ENCODE assay signal across 10 cellular contexts in the genomic region with DNA sequence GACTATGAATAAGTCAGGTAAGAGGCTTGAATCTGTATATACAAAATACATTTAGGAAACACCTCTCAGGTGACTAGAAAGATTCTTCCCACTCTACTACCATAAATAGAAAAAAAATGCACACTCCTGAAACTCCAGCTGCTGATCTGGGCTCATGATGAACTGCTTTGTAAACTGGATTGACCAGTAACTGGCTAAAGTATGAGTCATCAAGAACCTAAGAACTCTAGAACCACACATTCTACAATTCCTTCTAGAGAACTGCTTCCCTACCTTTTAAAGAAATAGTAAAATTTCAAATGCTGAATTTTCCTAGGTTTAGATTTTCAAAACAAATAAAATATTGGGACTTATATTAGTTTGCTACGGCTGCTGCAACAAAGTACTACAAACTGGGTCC. TPM values are rescaled to one million over a fixed set of nuclear protein-coding genes. Genes with fewer than 3 reads are reported as not detected.
DNase-seq lines count a peak whose midpoint lies in the region; ATAC-seq, FAIRE-seq and TF ChIP-seq lines count a peak whose summit lies in the region.
"Had no signal": no experiment of that assay in that cellular context is flagged by ENCODE, and none has a peak within 500 bp of the region (broad histone marks: within the 10 kb centered on the region; RNA-seq: fewer than 3 reads in every experiment).

No MANE protein-coding gene starts in this region.

- TF ChIP-seq POLR2A in H54 (IDR thresholded peaks at IDR 0.05; ENCODE audit: low read depth, low read length) = no peak

- DNase-seq in CD14-positive monocyte (ENCODE audit: low spot score) (no peak), H54 (ENCODE audit: insufficient read length, low spot score) (peak; percentile 9), left lobe of liver (ENCODE audit: low spot score) (no peak), A673 (ENCODE audit: low spot score) (no peak)
- no peak for DNase-seq in activated T-helper 2 cell treated with anti-CD3 and anti-CD28 coated beads, Interferon-gamma antibody, Interleukin-2, Interleukin-4, amounts not matched to agents 10 μg/mL and 5 μg/mL and 100 μg/mL, durations not matched to agents 14 hours and 24 hours and 36 hours (ENCODE audit: low spot score)
- DNase-seq in stimulated activated CD4-positive, alpha-beta T cell treated with anti-CD3 and anti-CD28 coated beads, Interleukin-15, amount 100 ng/mL, for 24 hours = no peak
- no peak for DNase-seq in stimulated activated naive CD4-positive, alpha-beta T cell (lab: John Stamatoyannopoulos, UW)
- DNase-seq: KBM-7, Peyer's patch had no signal

- BruUV-seq in A673 (replicated peaks; lab: Mats Ljungman, UMichigan) = no TSS peak

- CTCF ChIA-PET in A673 (lab: Charles Lee) = no interaction called here

- intact Hi-C loops in CD14-positive monocyte (cut with micrococcal nuclease) (no loop called here), A673 (cut with micrococcal nuclease; ENCODE audit: unreplicated experiment) (no loop called here)
- intact Hi-C loops in activated T-helper 2 cell treated with anti-CD3 and anti-CD28 coated beads, Interferon-gamma antibody, Interleukin-2, Interleukin-4, amounts not matched to agents 10 μg/mL and 5 μg/mL and 100 μg/mL, durations not matched to agents 14 hours and 24 hours and 36 hours (cut with micrococcal nuclease) = no loop called here

- peak overlapping the region; percentile 70 to 98 (median 84) for H3K27ac Mint-ChIP-seq in CD14-positive monocyte
- H3K27ac Mint-ChIP-seq in activated T-helper 2 cell treated with anti-CD3 and anti-CD28 coated beads, Interferon-gamma antibody, Interleukin-2, Interleukin-4, amounts not matched to agents 10 μg/mL and 5 μg/mL and 100 μg/mL, durations not matched to agents 14 hours and 24 hours and 36 hours = peak overlapping the region; percentile 23

- FAIRE-seq in H54 (lab: Jason Lieb, UNC) = no peak

- TF ChIP-seq CTCF in CD14-positive monocyte (IDR thresholded peaks at IDR 0.05) (no peak), A673 (conservative IDR thresholded peaks at IDR 0.05; ENCODE audit: low read depth, low read length) (no peak)

- no peaks in the 10 kb centered on the region for H3K9me3 Mint-ChIP-seq in CD14-positive monocyte
- H3K9me3 Mint-ChIP-seq in activated T-helper 2 cell treated with anti-CD3 and anti-CD28 coated beads, Interferon-gamma antibody, Interleukin-2, Interleukin-4, amounts not matched to agents 10 μg/mL and 5 μg/mL and 100 μg/mL, durations not matched to agents 14 hours and 24 hours and 36 hours = no peaks in the 10 kb centered on the region

- peaks cover 87% of the 10 kb centered on the region for H3K4me1 Mint-ChIP-seq in CD14-positive monocyte
- H3K4me1 Mint-ChIP-seq in activated T-helper 2 cell treated with anti-CD3 and anti-CD28 coated beads, Interferon-gamma antibody, Interleukin-2, Interleukin-4, amounts not matched to agents 10 μg/mL and 5 μg/mL and 100 μg/mL, durations not matched to agents 14 hours and 24 hours and 36 hours (ENCODE audit: low read depth) = peaks cover 56% of the 10 kb centered on the region

- H3K4me3 ChIP-seq in A673 (ENCODE audit: low read depth, low read length, poor library complexity, severe bottlenecking) = no peak overlapping the region
- H3K4me3 ChIP-seq: Peyer's patch had no signal

- no peaks in the 10 kb centered on the region for H3K36me3 ChIP-seq in A673 (ENCODE audit: insufficient read depth, low read length, poor library complexity, severe bottlenecking)

- H3K36me3 Mint-ChIP-seq in CD14-positive monocyte = peaks cover 22 to 31% of the 10 kb centered on the region in 2 donors
- peaks cover 34% of the 10 kb centered on the region for H3K36me3 Mint-ChIP-seq in activated T-helper 2 cell treated with anti-CD3 and anti-CD28 coated beads, Interferon-gamma antibody, Interleukin-2, Interleukin-4, amounts not matched to agents 10 μg/mL and 5 μg/mL and 100 μg/mL, durations not matched to agents 14 hours and 24 hours and 36 hours (ENCODE audit: low read depth)

- H3K27ac ChIP-seq in A673 (ENCODE audit: low read depth, low read length, poor library complexity, severe bottlenecking) = no peak overlapping the region
- H3K27ac ChIP-seq: Peyer's patch had no signal

- no peaks in the 10 kb centered on the region for H3K27me3 ChIP-seq in A673 (replicated peaks; ENCODE audit: insufficient read depth, low read depth, low read length, poor library complexity)
- H3K27me3 ChIP-seq: Peyer's patch had no signal

- H3K4me1 ChIP-seq in A673 (ENCODE audit: insufficient read depth, low read length, poor library complexity, severe bottlenecking) = peaks cover 2% of the 10 kb centered on the region

- no peak overlapping the region for H3K4me3 Mint-ChIP-seq in CD14-positive monocyte
- no peak overlapping the region for H3K4me3 Mint-ChIP-seq in activated T-helper 2 cell treated with anti-CD3 and anti-CD28 coated beads, Interferon-gamma antibody, Interleukin-2, Interleukin-4, amounts not matched to agents 10 μg/mL and 5 μg/mL and 100 μg/mL, durations not matched to agents 14 hours and 24 hours and 36 hours (ENCODE audit: low read depth)

- ATAC-seq in left lobe of liver = peak; percentile 32
- ATAC-seq in GM18909 (IDR thresholded peaks at IDR 0.05; ENCODE audit: poor library complexity, unreplicated experiment) = no peak

- H3K27me3 Mint-ChIP-seq in CD14-positive monocyte (ENCODE audit: low read depth in 3 of 3) = no peaks in the 10 kb centered on the region
- no peaks in the 10 kb centered on the region for H3K27me3 Mint-ChIP-seq in activated T-helper 2 cell treated with anti-CD3 and anti-CD28 coated beads, Interferon-gamma antibody, Interleukin-2, Interleukin-4, amounts not matched to agents 10 μg/mL and 5 μg/mL and 100 μg/mL, durations not matched to agents 14 hours and 24 hours and 36 hours (ENCODE audit: low read depth)

- no peaks in the 10 kb centered on the region for H3K9me3 ChIP-seq in A673 (ENCODE audit: low read depth, low read length, poor library complexity, severe bottlenecking)
- H3K9me3 ChIP-seq: Peyer's patch had no signal

- POLR2A ChIA-PET in A673 (lab: Charles Lee; ENCODE audit: low non-redundant PET) = no interaction called here

RNA-seq across cellular contexts. Expression of gene ELF1, which starts 55.2 kb away (rescaled TPM):
- polyA plus RNA-seq in CD14-positive monocyte = 10 to 100 TPM; 83.3 TPM
- total RNA-seq in activated T-helper 2 cell treated with anti-CD3 and anti-CD28 coated beads, Interferon-gamma antibody, Interleukin-2, Interleukin-4, amounts not matched to agents 10 μg/mL and 5 μg/mL and 100 μg/mL, durations not matched to agents 14 hours and 24 hours and 36 hours = 65.3 and 68.1 TPM in 2 replicates
- 22.2 TPM for total RNA-seq in left lobe of liver
- total RNA-seq in A673 (2021) = 29.1 and 31.5 TPM in 2 replicates
